27 cellular contexts compared by ENCODE assay signal in the genomic region with DNA sequence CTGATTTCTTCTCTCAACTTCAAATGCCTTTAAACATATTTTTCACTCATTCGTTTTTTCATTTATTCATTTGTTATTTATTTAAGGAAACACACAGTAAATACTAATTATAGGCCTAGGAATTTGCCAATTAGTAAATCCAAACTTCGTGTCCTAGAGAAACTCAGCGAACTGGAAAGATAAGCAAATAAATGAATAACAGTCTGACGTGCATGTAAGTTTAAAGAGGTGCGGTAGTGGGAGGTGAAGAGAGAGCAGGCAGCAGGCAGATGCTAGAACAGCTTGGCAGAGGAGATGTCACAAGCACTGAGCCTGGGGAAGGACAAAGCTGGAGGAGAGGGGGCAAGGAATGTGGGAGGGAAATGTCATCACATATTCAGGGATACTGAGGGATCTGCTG.
DNase-seq lines count a peak whose midpoint lies in the region; ATAC-seq, FAIRE-seq and TF ChIP-seq lines count a peak whose summit lies in the region.
"Had no signal": no experiment of that assay in that cellular context is flagged by ENCODE, and none has a peak within 500 bp of the region (broad histone marks: within the 10 kb centered on the region; RNA-seq: fewer than 3 reads in every experiment).

No MANE protein-coding gene starts in this region.

- POLR2A ChIA-PET in PC-3 (lab: Charles Lee; ENCODE audit: unreplicated experiment) = no interaction called here
- POLR2A ChIA-PET in PC-9 (lab: Charles Lee; ENCODE audit: unreplicated experiment) = no interaction called here

- H4K20me1 ChIP-seq in PC-3 (ENCODE audit: low read length) (no peaks in the 10 kb centered on the region), PC-9 (ENCODE audit: insufficient read depth) (no peaks in the 10 kb centered on the region)

- no peaks in the 10 kb centered on the region for H3K79me2 ChIP-seq in PC-3 (ENCODE audit: low read length)
- H3K79me2 ChIP-seq in PC-9 (ENCODE audit: low read depth) = no peaks in the 10 kb centered on the region

- WGBS in thyroid gland, 2 donors = 21% methylated on average over 5 of the region's 5 CpGs

- H3K27me3 ChIP-seq in PC-3 (ENCODE audit: low read length) (peaks cover 21% of the 10 kb centered on the region; the same call in 1 of the 2 replicates), thyroid gland (no peaks in the 10 kb centered on the region), PC-9 (ENCODE audit: insufficient read depth, low read depth) (no peaks in the 10 kb centered on the region)
- H3K27me3 ChIP-seq: ascending aorta, heart left ventricle, ovary, tibial nerve had no signal

- H3K4me3 ChIP-seq in PC-3 (ENCODE audit: low read length) = no peak overlapping the region
- no peak overlapping the region for H3K4me3 ChIP-seq in thyroid gland (replicated peaks in 1 of 3)
- H3K4me3 ChIP-seq in PC-9 = no peak overlapping the region
- H3K4me3 ChIP-seq: ascending aorta, heart left ventricle, ovary, tibial nerve had no signal

- TF ChIP-seq CTCF in PC-3 (conservative IDR thresholded peaks at IDR 0.05; ENCODE audit: low read depth, low read length) (no peak), thyroid gland (IDR thresholded peaks at IDR 0.05) (no peak), PC-9 (conservative IDR thresholded peaks at IDR 0.05) (no peak)

- no peak for ATAC-seq in PC-3
- ATAC-seq: heart left ventricle; naive thymus-derived CD4-positive, alpha-beta T cell; sciatic nerve; stimulated activated naive CD8-positive, alpha-beta T cell treated with anti-CD3 and anti-CD28 coated beads, Interleukin-15, amount 100 ng/mL, for 72 hours had no signal

- H3K9me2 ChIP-seq in PC-3 (replicated peaks; ENCODE audit: low read length) (no peaks in the 10 kb centered on the region), PC-9 (ENCODE audit: insufficient read depth) (no peaks in the 10 kb centered on the region)

- TF ChIP-seq POLR2A in thyroid gland (IDR thresholded peaks at IDR 0.05) = no peak

- H3K36me3 ChIP-seq in PC-3 (ENCODE audit: low read depth, low read length) (no peaks in the 10 kb centered on the region), thyroid gland (no peaks in the 10 kb centered on the region), PC-9 (ENCODE audit: low read depth) (no peaks in the 10 kb centered on the region)
- H3K36me3 ChIP-seq: ascending aorta, heart left ventricle, ovary, tibial nerve had no signal

- CTCF ChIA-PET in PC-3 (lab: Charles Lee) (no interaction called here), PC-9 (lab: Charles Lee) (no interaction called here)

- H3K4me2 ChIP-seq in PC-3 (ENCODE audit: low read length) (no peak overlapping the region), PC-9 (no peak overlapping the region)

- no peak for FAIRE-seq in frontal cortex (lab: Jason Lieb, UNC)
- FAIRE-seq: HTR-8/SVneo had no signal

- H3F3A ChIP-seq in PC-3 (ENCODE audit: low read length, unreplicated experiment) = no peaks in the 10 kb centered on the region
- H3F3A ChIP-seq in PC-9 (ENCODE audit: insufficient read depth, low read depth) = no peaks in the 10 kb centered on the region

- intact Hi-C loops in PC-3 (cut with micrococcal nuclease) = no loop called here
- intact Hi-C loops in thyroid gland (cut with DNase I) = no loop called here
- intact Hi-C loops in PC-9 (cut with micrococcal nuclease; ENCODE audit: unreplicated experiment) = no loop called here

- H3K9ac ChIP-seq in PC-3 (ENCODE audit: low read length) = no peak overlapping the region

- no peaks in the 10 kb centered on the region for H3K9me3 ChIP-seq in PC-3 (ENCODE audit: low read length)
- H3K9me3 ChIP-seq in thyroid gland = no peaks in the 10 kb centered on the region
- no peaks in the 10 kb centered on the region for H3K9me3 ChIP-seq in PC-9 (ENCODE audit: insufficient read depth, low read depth)
- H3K9me3 ChIP-seq: ascending aorta, heart left ventricle, ovary, tibial nerve had no signal

- DNase-seq in NCI-H146 (lab: John Stamatoyannopoulos, UW) (peak; percentile 66), PC-3 (peak; percentile 5), kidney glomerular epithelial cell (lab: John Stamatoyannopoulos, UW) (peak; percentile 30), thyroid gland (no peak), nucleus accumbens (lab: John Stamatoyannopoulos, UW) (no peak), frontal cortex (ENCODE audit: low spot score in 2 of 2) (no peak), PC-9 (no peak)
- DNase-seq: activated B cell treated with CpG ODN at 0.5 μM for 24 hours; activated CD4-positive, alpha-beta T cell treated with anti-CD3 and anti-CD28 coated beads, Interleukin-2, amount 50 U/mL, for 48 hours; activated CD8-positive, alpha-beta memory T cell treated with anti-CD3 and anti-CD28 coated beads, Interleukin-2, amount 50 U/mL, for 4 hours; activated naive CD8-positive, alpha-beta T cell treated with anti-CD3 and anti-CD28 coated beads for 36 hours; CD4-positive, CD25-positive, alpha-beta regulatory T cell; central memory CD4-positive, alpha-beta T cell; DMS 273 treated with DMSO at 0.1 percent for 48 hours; heart left ventricle; KBM-7; MM.1S; naive thymus-derived CD4-positive, alpha-beta T cell; ovary; stimulated activated naive CD8-positive, alpha-beta T cell treated with anti-CD3 and anti-CD28 coated beads, Interleukin-15, amount 100 ng/mL, for 72 hours; T-helper 9 cell had no signal

- BruUV-seq in PC-3 (replicated peaks; lab: Mats Ljungman, UMichigan) (no TSS peak), PC-9 (replicated peaks; lab: Mats Ljungman, UMichigan) (no TSS peak)

- H3K4me1 ChIP-seq in PC-3 (ENCODE audit: insufficient read depth, low read length) = no peaks in the 10 kb centered on the region
- H3K4me1 ChIP-seq in thyroid gland = peaks cover 0 to 8% of the 10 kb centered on the region in 2 donors
- no peaks in the 10 kb centered on the region for H3K4me1 ChIP-seq in PC-9 (replicated peaks; ENCODE audit: insufficient read depth)
- H3K4me1 ChIP-seq: ascending aorta, heart left ventricle, tibial nerve had no signal

- H2AFZ ChIP-seq in PC-3 (ENCODE audit: low read length) (no peak overlapping the region), PC-9 (no peak overlapping the region)

- no peak overlapping the region for H3K27ac ChIP-seq in PC-3 (ENCODE audit: low read length)
- H3K27ac ChIP-seq in thyroid gland = peak overlapping the region in 2 of 3 donors; percentile 28 to 39
- H3K27ac ChIP-seq in PC-9 = no peak overlapping the region
- H3K27ac ChIP-seq: ascending aorta, epithelial cell of prostate, heart left ventricle, ovary, RWPE1, tibial nerve had no signal

Comparison
In these comparisons a context has a peak if more than half of its experiments do, and no peak if none do; other contexts are left out.
1. DNase-seq: peak in NCI-H146 (single experiment), PC-3 (single experiment) and kidney glomerular epithelial cell (single experiment); none in thyroid gland (0 of 2), nucleus accumbens (0 of 56), frontal cortex (0 of 2) and PC-9 (0 of 2).
2. H3K27ac ChIP-seq: peak in thyroid gland (2 of 3); none in PC-3 (single experiment) and PC-9 (single experiment).